Comparison of ENCODE assay signal across 8 cellular contexts in the genomic region with DNA sequence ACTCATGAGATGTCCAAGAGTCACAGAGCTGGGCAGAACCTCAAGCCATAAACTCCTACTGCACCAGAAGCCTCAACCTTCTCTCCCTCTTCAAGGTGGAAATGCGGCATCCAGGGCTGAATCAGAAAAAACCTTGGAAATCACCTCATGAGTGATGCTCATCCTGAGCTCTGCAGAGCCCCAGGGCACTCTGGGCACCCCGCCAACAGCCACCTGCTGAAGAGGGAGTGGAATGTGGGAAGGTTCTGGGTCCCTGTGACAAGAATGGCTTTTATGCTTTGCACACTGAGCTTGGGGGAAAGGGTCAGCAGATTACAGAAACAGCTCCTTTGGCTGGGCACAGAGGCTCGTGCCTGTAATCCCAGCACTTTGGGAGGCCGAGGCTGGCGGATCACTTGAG.
DNase-seq lines count a peak whose midpoint lies in the region; ATAC-seq and FAIRE-seq lines count a peak whose summit lies in the region.

No MANE protein-coding gene starts in this region.

- FAIRE-seq in urothelium cell line (lab: Jason Lieb, UNC): peak; percentile 48

- ATAC-seq in HG03342 (IDR thresholded peaks at IDR 0.05; ENCODE audit: unreplicated experiment): no peak

- peak; percentile 46 for DNase-seq in SIG-M5 treated with dmso at 0.1 percent for 504 hours (lab: John Stamatoyannopoulos, UW; ENCODE audit: unreplicated experiment)
- DNase-seq in SIG-M5 (lab: John Stamatoyannopoulos, UW): no peak
- DNase-seq in NCI-H2196 treated with DMSO at 0.1 percent for 48 hours (lab: John Stamatoyannopoulos, UW; ENCODE audit: unreplicated experiment): peak; percentile 22
- peak; percentile 46 for DNase-seq in cerebellar cortex (ENCODE audit: low spot score)
- DNase-seq in urothelium cell line (ENCODE audit: low spot score): peak; percentile 64
- DNase-seq in foreskin melanocyte: no peak
- DNase-seq in MV-4-11 (lab: John Stamatoyannopoulos, UW): no peak

Comparison
In these comparisons a context has a peak if more than half of its experiments do, and no peak if none do; other contexts are left out.
1. DNase-seq: peak in SIG-M5 treated with dmso at 0.1 percent for 504 hours (single experiment), NCI-H2196 treated with DMSO at 0.1 percent for 48 hours (single experiment), cerebellar cortex (single experiment) and urothelium cell line (single experiment); none in SIG-M5 (single experiment), foreskin melanocyte (single experiment) and MV-4-11 (single experiment).